8 cellular contexts compared by ENCODE assay signal in the genomic region with DNA sequence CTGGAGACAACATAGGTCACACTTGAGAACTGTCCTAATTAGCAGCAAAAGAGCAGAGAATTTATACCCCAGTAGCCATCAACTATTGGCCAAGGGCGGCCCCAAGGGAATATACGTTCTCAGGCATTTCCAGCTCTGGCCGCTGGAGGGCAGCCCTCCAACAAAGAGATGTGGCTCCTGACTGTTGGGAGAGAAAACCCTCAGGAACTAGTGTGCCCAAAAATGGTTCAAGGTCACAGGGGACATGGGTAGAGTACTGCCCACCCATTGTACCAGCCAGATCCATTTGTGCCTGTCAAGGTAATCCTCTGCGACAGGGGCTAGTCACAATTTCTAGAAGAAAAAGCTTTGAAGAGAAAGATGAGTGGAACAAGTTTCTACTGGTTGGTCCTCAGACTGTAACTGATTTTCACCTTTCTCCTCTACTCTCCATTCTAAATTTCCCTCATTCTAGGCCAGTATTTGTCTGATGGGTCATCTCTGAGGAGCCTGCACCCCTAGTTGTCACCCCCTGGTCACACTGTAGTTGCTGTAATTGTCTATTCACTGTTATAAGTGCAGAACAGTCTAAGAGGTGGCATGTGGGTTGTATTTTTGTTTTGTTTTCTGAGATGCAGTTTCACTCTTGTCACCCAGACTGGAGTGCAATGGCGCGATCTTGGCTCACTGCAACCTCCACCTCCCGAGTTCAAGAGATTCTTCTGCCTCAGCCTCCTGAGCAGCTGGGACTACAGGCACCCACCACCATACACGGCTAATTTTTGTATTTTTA. TPM values are rescaled to one million over a fixed set of nuclear protein-coding genes. Genes with fewer than 3 reads are reported as not detected.
DNase-seq lines count a peak whose midpoint lies in the region; ATAC-seq and TF ChIP-seq lines count a peak whose summit lies in the region.

No MANE protein-coding gene starts in this region.

- peak; percentile 84 for ATAC-seq in GM21367 (IDR thresholded peaks at IDR 0.05; ENCODE audit: unreplicated experiment)
- no peak for ATAC-seq in thoracic aorta (ENCODE audit: insufficient number of reproducible peaks, low FRiP score, low read depth)

- peak; percentile 63 for TF ChIP-seq CTCF in Calu3 (IDR thresholded peaks at IDR 0.05; ENCODE audit: unreplicated experiment)
- TF ChIP-seq CTCF in OCI-LY3 (IDR thresholded peaks at IDR 0.05; ENCODE audit: low read depth, low read length): peak; percentile 91
- peak; percentile 86 for TF ChIP-seq CTCF in fibroblast of mammary gland (conservative IDR thresholded peaks at IDR 0.05; ENCODE audit: control insufficient read depth, insufficient read depth, low read depth, low read length)
- TF ChIP-seq CTCF in thoracic aorta (IDR thresholded peaks at IDR 0.05): peak; percentile 69

- intact Hi-C loops in Calu3 (cut with micrococcal nuclease; ENCODE audit: unreplicated experiment): loop anchor here (1.0 to 10.0 kb wide), 2 partner anchors 199 to 387 kb away; no protein-coding TSS in a partner anchor

- H3K27me3 ChIP-seq in OCI-LY3 (ENCODE audit: low read depth, low read length) (peaks cover 29% of the 10 kb centered on the region), thoracic aorta (replicated peaks; ENCODE audit: insufficient read depth) (no peaks in the 10 kb centered on the region)

- CTCF ChIA-PET in Calu3 (lab: Charles Lee): interaction anchor here (1.2 kb wide), 1 partner anchor 11 kb away, joined by 3 read pairs; no protein-coding TSS in a partner anchor

- H3K27ac ChIP-seq in OCI-LY3 (ENCODE audit: low read length) (no peak overlapping the region), thoracic aorta (no peak overlapping the region)

- no peak overlapping the region for H3K4me3 ChIP-seq in OCI-LY3 (ENCODE audit: low read length)
- H3K4me3 ChIP-seq in fibroblast of mammary gland (ENCODE audit: control insufficient read depth, low read depth, low read length): no peak overlapping the region
- no peak overlapping the region for H3K4me3 ChIP-seq in thoracic aorta

- H3K27ac Mint-ChIP-seq in Calu3 (ENCODE audit: unreplicated experiment): no peak overlapping the region
- no peak overlapping the region for H3K27ac Mint-ChIP-seq in activated T-cell treated with anti-CD3 and anti-CD28 coated beads, Interleukin-2, amount 50 U/mL, for 24 hours

- no peaks in the 10 kb centered on the region for H3K4me1 Mint-ChIP-seq in Calu3 (ENCODE audit: low read depth, unreplicated experiment)
- H3K4me1 Mint-ChIP-seq in activated T-cell treated with anti-CD3 and anti-CD28 coated beads, Interleukin-2, amount 50 U/mL, for 24 hours (ENCODE audit: low read depth): peaks cover 12% of the 10 kb centered on the region

- BruUV-seq in Calu3 (replicated peaks; lab: Mats Ljungman, UMichigan): no TSS peak

- no peaks in the 10 kb centered on the region for H3K9me3 ChIP-seq in OCI-LY3 (ENCODE audit: insufficient read depth, low read length)
- no peaks in the 10 kb centered on the region for H3K9me3 ChIP-seq in thoracic aorta

- H3K79me2 ChIP-seq in OCI-LY3 (ENCODE audit: low read length): no peaks in the 10 kb centered on the region

- H3K9ac ChIP-seq in OCI-LY3 (ENCODE audit: low read length): no peak overlapping the region

- H3K4me1 ChIP-seq in OCI-LY3 (ENCODE audit: low read length) (peaks cover 12% of the 10 kb centered on the region), thoracic aorta (ENCODE audit: control insufficient read depth in 1 of 2, low read depth in 2 of 2) (no peaks in the 10 kb centered on the region)

- peak; percentile 71 for DNase-seq in Calu3
- peak; percentile 52 for DNase-seq in HuH-7 (ENCODE audit: low spot score)
- peak; percentile 83 for DNase-seq in activated T-cell treated with anti-CD3 and anti-CD28 coated beads, Interleukin-2, amount 50 U/mL, for 24 hours
- peak; percentile 64 for DNase-seq in fibroblast of mammary gland (ENCODE audit: low read depth)
- peak; percentile 14 for DNase-seq in occipital lobe (lab: John Stamatoyannopoulos, UW)
- peak; percentile 28 for DNase-seq in thoracic aorta (ENCODE audit: low spot score)

- H3K9me3 Mint-ChIP-seq in Calu3 (ENCODE audit: low read depth, unreplicated experiment): no peaks in the 10 kb centered on the region
- H3K9me3 Mint-ChIP-seq in activated T-cell treated with anti-CD3 and anti-CD28 coated beads, Interleukin-2, amount 50 U/mL, for 24 hours: no peaks in the 10 kb centered on the region

- peak overlapping the region; percentile 6; the same call in 1 of the 2 replicates for H3K4me2 ChIP-seq in OCI-LY3 (ENCODE audit: low read length)

- no peak overlapping the region for H2AFZ ChIP-seq in OCI-LY3 (ENCODE audit: low read depth, low read length)

- no peak overlapping the region for H3K4me3 Mint-ChIP-seq in Calu3 (ENCODE audit: low read depth, unreplicated experiment)
- no peak overlapping the region for H3K4me3 Mint-ChIP-seq in activated T-cell treated with anti-CD3 and anti-CD28 coated beads, Interleukin-2, amount 50 U/mL, for 24 hours

- no peaks in the 10 kb centered on the region for H3K36me3 Mint-ChIP-seq in Calu3 (ENCODE audit: insufficient read depth, unreplicated experiment)
- no peaks in the 10 kb centered on the region for H3K36me3 Mint-ChIP-seq in activated T-cell treated with anti-CD3 and anti-CD28 coated beads, Interleukin-2, amount 50 U/mL, for 24 hours (ENCODE audit: low read depth)

- H3K36me3 ChIP-seq in OCI-LY3 (replicated peaks; ENCODE audit: low read depth, low read length): no peaks in the 10 kb centered on the region
- no peaks in the 10 kb centered on the region for H3K36me3 ChIP-seq in thoracic aorta

- no peaks in the 10 kb centered on the region for H4K20me1 ChIP-seq in OCI-LY3 (ENCODE audit: insufficient read depth, low read length)

- H3K27me3 Mint-ChIP-seq in Calu3 (ENCODE audit: unreplicated experiment): no peaks in the 10 kb centered on the region
- H3K27me3 Mint-ChIP-seq in activated T-cell treated with anti-CD3 and anti-CD28 coated beads, Interleukin-2, amount 50 U/mL, for 24 hours: peaks cover 3% of the 10 kb centered on the region

RNA-seq across cellular contexts. Expression of gene C7orf33, which starts 14.7 kb away (rescaled TPM):
- total RNA-seq in Calu3 (2022) (not detected in 2 replicates), occipital lobe (not detected), thoracic aorta (not detected)

Comparison
In these comparisons a context has a peak if more than half of its experiments do, and no peak if none do; other contexts are left out.
1. DNase-seq: peak in every context shown above with its lines; median percentile 83 in activated T-cell treated with anti-CD3 and anti-CD28 coated beads, Interleukin-2, amount 50 U/mL, for 24 hours; 71 in Calu3; 64 in fibroblast of mammary gland; 52 in HuH-7; 28 in thoracic aorta; 14 in occipital lobe.